8 cellular contexts compared by ENCODE assay signal in genomic region chr3:124248471-124249028, GRCh38.
DNase-seq lines count a peak whose midpoint lies in the region; ATAC-seq and TF ChIP-seq lines count a peak whose summit lies in the region.

No MANE protein-coding gene starts in this region.

- H3K9me3 ChIP-seq in gastroesophageal sphincter: no peaks in the 10 kb centered on the region

- peak; percentile 30 for TF ChIP-seq EP300 in gastroesophageal sphincter (IDR thresholded peaks at IDR 0.05)

- H3K4me3 ChIP-seq in BJ (ENCODE audit: low read depth, low read length): no peak overlapping the region
- H3K4me3 ChIP-seq in gastroesophageal sphincter: no peak overlapping the region

- DNase-seq in BJ (ENCODE audit: low read depth): peak; percentile 70
- peak; percentile 73 for DNase-seq in renal cortical epithelial cell (ENCODE audit: low read depth)
- DNase-seq in NCI-H1092 (lab: John Stamatoyannopoulos, UW): no peak

- WGBS in gastroesophageal sphincter (ENCODE audit: low coverage in 1 of 2), 2 donors: 20 to 47% methylated on average over 4 of the region's 4 CpGs

- POLR2A ChIA-PET in BJ (lab: Charles Lee): interaction anchor here (0.7 kb wide), 1 partner anchor 300 kb away, joined by 5 read pairs; no protein-coding TSS in a partner anchor

- TF ChIP-seq POLR2A in gastroesophageal sphincter (IDR thresholded peaks at IDR 0.05): no peak

- H3K27ac ChIP-seq in VCaP (peak overlapping the region; percentile 58), gastroesophageal sphincter (peak overlapping the region; percentile 79 to 88 (median 81))

- no peak for TF ChIP-seq CTCF in BJ (IDR thresholded peaks at IDR 0.05; ENCODE audit: insufficient read depth, low read depth, low read length)
- TF ChIP-seq CTCF in VCaP (conservative IDR thresholded peaks at IDR 0.05): no peak
- TF ChIP-seq CTCF in gastroesophageal sphincter (IDR thresholded peaks at IDR 0.05): no peak

- H3K27me3 ChIP-seq in BJ (ENCODE audit: control insufficient read depth, insufficient read depth, low read length) (no peaks in the 10 kb centered on the region), gastroesophageal sphincter (no peaks in the 10 kb centered on the region)

- peaks cover 0 to 44% (median 21%) of the 10 kb centered on the region in 3 donors for H3K4me1 ChIP-seq in gastroesophageal sphincter

- H3K36me3 ChIP-seq in BJ (ENCODE audit: control insufficient read depth, insufficient read depth, low read length) (no peaks in the 10 kb centered on the region), gastroesophageal sphincter (no peaks in the 10 kb centered on the region)

- ATAC-seq in gastroesophageal sphincter (peak; percentile 85), HG02938 (IDR thresholded peaks at IDR 0.05; ENCODE audit: unreplicated experiment) (no peak), HG02870 (IDR thresholded peaks at IDR 0.05; ENCODE audit: unreplicated experiment) (no peak), HG03095 (IDR thresholded peaks at IDR 0.05; ENCODE audit: unreplicated experiment) (no peak)

- CTCF ChIA-PET in BJ (lab: Yijun Ruan, JAX): interaction anchor here (1.0 to 1.8 kb wide), 2 partner anchors 14 to 311 kb away, joined by 3 to 5 read pairs; no protein-coding TSS in a partner anchor
